Comparison of ENCODE assay signal across 15 cellular contexts in genomic region chr11:77083553-77084245, GRCh38. TPM values are rescaled to one million over a fixed set of nuclear protein-coding genes. Genes with fewer than 3 reads are reported as not detected.
DNase-seq lines count a peak whose midpoint lies in the region; ATAC-seq and TF ChIP-seq lines count a peak whose summit lies in the region.
"Had no signal": no experiment of that assay in that cellular context is flagged by ENCODE, and none has a peak within 500 bp of the region (broad histone marks: within the 10 kb centered on the region; RNA-seq: fewer than 3 reads in every experiment).

No MANE protein-coding gene starts in this region.

- peak overlapping the region in 2 of 4 donors; percentile 63 to 67 for H3K27ac ChIP-seq in sigmoid colon
- H3K27ac ChIP-seq: thoracic aorta had no signal

- no peak for TF ChIP-seq CTCF in sigmoid colon (IDR thresholded peaks at IDR 0.05)

- H3K9me3 ChIP-seq in T-helper 17 cell (ENCODE audit: control insufficient read depth, low read length, poor library complexity, severe bottlenecking) (no peaks in the 10 kb centered on the region), sigmoid colon (no peaks in the 10 kb centered on the region)
- H3K9me3 ChIP-seq: thoracic aorta had no signal

- no peaks in the 10 kb centered on the region for H3K27me3 Mint-ChIP-seq in T-helper 17 cell
- H3K27me3 Mint-ChIP-seq in immature natural killer cell (ENCODE audit: low read depth in 3 of 3): peaks cover 0 to 3% (median 2%) of the 10 kb centered on the region in 3 donors

- no peaks in the 10 kb centered on the region for H3K27me3 ChIP-seq in sigmoid colon

- TF ChIP-seq EP300 in sigmoid colon (IDR thresholded peaks at IDR 0.05): no peak

- H3K9me3 Mint-ChIP-seq in immature natural killer cell: peaks cover 0 to 2% (median 0%) of the 10 kb centered on the region in 6 donors

- H3K4me1 ChIP-seq in sigmoid colon: peaks cover 0 to 25% (median 14%) of the 10 kb centered on the region in 4 donors

- WGBS in sigmoid colon, 2 donors: 87 to 93% methylated on average over 13 of the region's 13 CpGs

- H3K27ac Mint-ChIP-seq in T-helper 17 cell (peak overlapping the region; percentile 85), immature natural killer cell (peak overlapping the region in 4 of 6 donors; percentile 76 to 97 (median 94))

- peak overlapping the region; percentile 43 for H3K4me3 Mint-ChIP-seq in T-helper 17 cell
- H3K4me3 Mint-ChIP-seq in immature natural killer cell: peak overlapping the region in 3 of 5 donors; percentile 44 to 90 (median 88)

- TF ChIP-seq POLR2A in sigmoid colon (IDR thresholded peaks at IDR 0.05): no peak

- ATAC-seq in T-helper 17 cell: no peak
- no peak for ATAC-seq in GM18907 (IDR thresholded peaks at IDR 0.05; ENCODE audit: unreplicated experiment)

- H3K36me3 Mint-ChIP-seq in T-helper 17 cell (ENCODE audit: low read depth) (no peaks in the 10 kb centered on the region), immature natural killer cell (no peaks in the 10 kb centered on the region)

- peaks cover 14% of the 10 kb centered on the region for H3K4me1 Mint-ChIP-seq in T-helper 17 cell
- peaks cover 41 to 62% of the 10 kb centered on the region in 2 donors for H3K4me1 Mint-ChIP-seq in immature natural killer cell

- H3K4me3 ChIP-seq in sigmoid colon: no peak overlapping the region
- H3K4me3 ChIP-seq: K562 had no signal

- intact Hi-C loops in sigmoid colon (cut with DNase I): no loop called here

- peak; percentile 13 for DNase-seq in activated T-cell treated with anti-CD3 and anti-CD28 coated beads, Interleukin-2, amount 50 U/mL, for 1 hour
- DNase-seq in activated T-cell treated with anti-CD3 and anti-CD28 coated beads, Interleukin-2, amount 50 U/mL, for 48 hours: no peak
- DNase-seq in T-helper 17 cell (peak in 2 of 3 donors; percentile 1 to 5), immature natural killer cell (no peak), sigmoid colon (peak; percentile 48), NCI-H146 (lab: John Stamatoyannopoulos, UW) (no peak)
- no peak for DNase-seq in stimulated activated CD4-positive, alpha-beta T cell treated with anti-CD3 and anti-CD28 coated beads, Interleukin-1b, Interleukin-23, amount 100 ng/mL, for 48 hours
- DNase-seq: ACHN, NCI-H1436 treated with DMSO at 0.1 percent for 48 hours, NCI-H524 treated with DMSO at 0.1 percent for 48 hours had no signal

- H3K36me3 ChIP-seq in sigmoid colon: peaks cover 0 to 14% (median 0%) of the 10 kb centered on the region in 4 donors
- H3K36me3 ChIP-seq: thoracic aorta had no signal

RNA-seq across cellular contexts. Expression of gene CAPN5, which starts 16.9 kb away (rescaled TPM):
- total RNA-seq in T-helper 17 cell: 1 to 10 TPM; 2.5 to 3.0 TPM
- 10 to 100 TPM in 1 of 3 donors, 1 to 10 TPM in 2; 1.6 to 18.8 (median 6.1) TPM for polyA plus RNA-seq in immature natural killer cell
- 10 to 100 TPM in 1 of 4 donors, 1 to 10 TPM in 3; 4.1 to 12.5 (median 6.7) TPM for total RNA-seq in sigmoid colon
- polyA plus RNA-seq in sigmoid colon: 100 to 1,000 TPM in 1 of 3 donors, 10 to 100 TPM in 2; 89.5 to 110 (median 90.8) TPM

RNA-seq across cellular contexts. Expression of gene OMP, which starts 18.9 kb away (rescaled TPM):
- total RNA-seq in T-helper 17 cell (not detected), sigmoid colon (1 to 10 TPM in 1 of 4 donors, not detected in 3; 1.4 TPM)
- polyA plus RNA-seq in immature natural killer cell (not detected), sigmoid colon (1 to 10 TPM in 1 of 3 donors, not detected in 2; 4.5 TPM)
- total RNA-seq: K562; osteocyte; T-helper 1 cell treated with Interleukin-12 subunit alpha and Interleukin-12 subunit beta and Interleukin-4 antibody, amounts not matched to agents 30 ng/mL and 1 ng/mL, for 36 hours; thoracic aorta had no signal
- polyA plus RNA-seq: K562 had no signal

RNA-seq across cellular contexts. Expression of gene MYO7A, which starts 44.3 kb away (rescaled TPM):
- 1 to 10 TPM in 1 of 2 donors, under 1 TPM in 1; 0.57 to 1.7 TPM for total RNA-seq in T-helper 17 cell
- polyA plus RNA-seq in immature natural killer cell: under 1 TPM in 2 of 3 donors, not detected in 1; 0.21 to 0.45 TPM
- 10 to 100 TPM in 2 of 4 donors, 1 to 10 TPM in 2; 7.7 to 12.8 (median 9.7) TPM for total RNA-seq in sigmoid colon
- 1 to 10 TPM; 1.8 to 3.6 (median 2.1) TPM for polyA plus RNA-seq in sigmoid colon
- total RNA-seq: osteocyte had no signal

RNA-seq across cellular contexts. Expression of gene B3GNT6, which starts 49.5 kb away (rescaled TPM):
- total RNA-seq in T-helper 17 cell (not detected), sigmoid colon (not detected)
- polyA plus RNA-seq in immature natural killer cell (not detected), sigmoid colon (10 to 100 TPM; 14.4 to 29.7 (median 19.0) TPM)
- total RNA-seq: K562; osteocyte; T-helper 1 cell treated with Interleukin-12 subunit alpha and Interleukin-12 subunit beta and Interleukin-4 antibody, amounts not matched to agents 30 ng/mL and 1 ng/mL, for 36 hours had no signal

Comparison
In these comparisons a context has a peak if more than half of its experiments do, and no peak if none do; other contexts are left out.
1. DNase-seq: peak in activated T-cell treated with anti-CD3 and anti-CD28 coated beads, Interleukin-2, amount 50 U/mL, for 1 hour (single experiment), T-helper 17 cell (2 of 3) and sigmoid colon (single experiment); none in activated T-cell treated with anti-CD3 and anti-CD28 coated beads, Interleukin-2, amount 50 U/mL, for 48 hours (0 of 2), immature natural killer cell (0 of 3), NCI-H146 (single experiment) and stimulated activated CD4-positive, alpha-beta T cell treated with anti-CD3 and anti-CD28 coated beads, Interleukin-1b, Interleukin-23, amount 100 ng/mL, for 48 hours (single experiment).